18 cellular contexts compared by ENCODE assay signal in genomic region chr2:136310005-136310495, GRCh38.
DNase-seq lines count a peak whose midpoint lies in the region; ATAC-seq and TF ChIP-seq lines count a peak whose summit lies in the region.
"Had no signal": no experiment of that assay in that cellular context is flagged by ENCODE, and none has a peak within 500 bp of the region (broad histone marks: within the 10 kb centered on the region; RNA-seq: fewer than 3 reads in every experiment).

No MANE protein-coding gene starts in this region.

- H4K20me1 ChIP-seq in OCI-LY7 (ENCODE audit: insufficient read depth, low read length), result no peaks in the 10 kb centered on the region

- CTCF ChIA-PET in OCI-LY7 (lab: Charles Lee; ENCODE audit: unreplicated experiment), result no interaction called here

- ATAC-seq in GM21360 (IDR thresholded peaks at IDR 0.05; ENCODE audit: unreplicated experiment), result peak; percentile 58
- ATAC-seq in HG03108 (IDR thresholded peaks at IDR 0.05; ENCODE audit: unreplicated experiment), result no peak
- ATAC-seq in aorta (ENCODE audit: low FRiP score), result no peak
- ATAC-seq: body of pancreas, HepG2 had no signal

- peak; percentile 54 to 71 for DNase-seq in activated CD4-positive, alpha-beta T cell treated with anti-CD3 and anti-CD28 coated beads, Interleukin-2, amount 50 U/mL, for 48 hours
- DNase-seq in activated CD4-positive, alpha-beta T cell treated with anti-CD3 and anti-CD28 coated beads, Interleukin-2, amount 50 U/mL, for 4 hours, result no peak
- DNase-seq in OCI-LY7 (ENCODE audit: low spot score), result no peak
- peak; percentile 6 for DNase-seq in renal cortical epithelial cell (ENCODE audit: low read depth)
- DNase-seq in erythroblast (lab: John Stamatoyannopoulos, UW), result no peak
- no peak for DNase-seq in aorta
- DNase-seq: ACHN, body of pancreas, DMS153, hippocampal formation, mesendoderm, NCI-H1105 treated with DMSO at 0.1 percent for 48 hours, NCI-H774, thyroid gland had no signal

- TF ChIP-seq POLR2A in erythroblast (IDR thresholded peaks at IDR 0.05; ENCODE audit: low read length), result no peak

- H3K9me3 ChIP-seq in OCI-LY7 (ENCODE audit: low read length), result no peaks in the 10 kb centered on the region
- no peaks in the 10 kb centered on the region for H3K9me3 ChIP-seq in aorta (ENCODE audit: control insufficient read depth, low read length)
- H3K9me3 ChIP-seq: body of pancreas, SJSA1, thyroid gland had no signal

- no peaks in the 10 kb centered on the region for H3K27me3 ChIP-seq in aorta (ENCODE audit: control insufficient read depth in 1 of 2, insufficient read depth in 2 of 2, low read length in 1 of 2)
- H3K27me3 ChIP-seq: body of pancreas, SJSA1, thyroid gland had no signal

- H3K4me1 ChIP-seq in OCI-LY7 (ENCODE audit: insufficient read depth, low read length, poor library complexity, severe bottlenecking) (peaks cover 9% of the 10 kb centered on the region), aorta (ENCODE audit: control insufficient read depth in 1 of 2, insufficient read depth in 2 of 2, low read length in 2 of 2) (no peaks in the 10 kb centered on the region)
- H3K4me1 ChIP-seq: body of pancreas, SJSA1 had no signal

- H3K79me2 ChIP-seq in OCI-LY7 (ENCODE audit: insufficient read depth, low read depth, low read length), result no peaks in the 10 kb centered on the region

- no peaks in the 10 kb centered on the region for H3K9me2 ChIP-seq in OCI-LY7 (ENCODE audit: insufficient read depth, low read length)

- H3K36me3 ChIP-seq in OCI-LY7 (ENCODE audit: insufficient read depth, low read length), result no peaks in the 10 kb centered on the region
- H3K36me3 ChIP-seq in aorta (ENCODE audit: control insufficient read depth in 1 of 2, insufficient read depth in 2 of 2, low read length in 1 of 2), result no peaks in the 10 kb centered on the region
- H3K36me3 ChIP-seq: SJSA1, thyroid gland had no signal

- H3K4me3 ChIP-seq in OCI-LY7 (ENCODE audit: low read depth, low read length, poor library complexity, severe bottlenecking) (no peak overlapping the region), aorta (ENCODE audit: low read length in 2 of 2) (no peak overlapping the region)
- H3K4me3 ChIP-seq: body of pancreas, SJSA1, thyroid gland had no signal

- 42 to 50% methylated on average over 10 of the region's 10 CpGs for WGBS in aorta, 2 donors

- H3K4me2 ChIP-seq in OCI-LY7 (ENCODE audit: low read length), result no peak overlapping the region

- no peak for TF ChIP-seq CTCF in OCI-LY7 (conservative IDR thresholded peaks at IDR 0.05; ENCODE audit: low read length)

- no peak overlapping the region for H3K27ac ChIP-seq in OCI-LY7 (ENCODE audit: low read depth, low read length, poor library complexity, severe bottlenecking)
- no peak overlapping the region for H3K27ac ChIP-seq in aorta (ENCODE audit: low read depth in 1 of 2, low read length in 2 of 2)
- H3K27ac ChIP-seq: body of pancreas, SJSA1, thyroid gland had no signal

- no TSS peak for BruUV-seq in OCI-LY7 (replicated peaks; lab: Mats Ljungman, UMichigan)

- intact Hi-C loops in OCI-LY7 (cut with micrococcal nuclease; ENCODE audit: unreplicated experiment) (no loop called here), aorta (cut with DNase I) (no loop called here)

- POLR2A ChIA-PET in OCI-LY7 (lab: Charles Lee), result interaction anchor here (0.8 to 1.7 kb wide), 4 partner anchors 8 to 41 kb away, joined by 3 to 4 read pairs (median 4); no protein-coding TSS in a partner anchor

- 0 out of 2 replicates have a peak overlapping the region, but pooled peaks have one; percentile 7 for H2AFZ ChIP-seq in OCI-LY7 (ENCODE audit: low read length)

Comparison
In these comparisons a context has a peak if more than half of its experiments do, and no peak if none do; other contexts are left out.
1. DNase-seq: peak in activated CD4-positive, alpha-beta T cell treated with anti-CD3 and anti-CD28 coated beads, Interleukin-2, amount 50 U/mL, for 48 hours (2 of 2) and renal cortical epithelial cell (single experiment); none in activated CD4-positive, alpha-beta T cell treated with anti-CD3 and anti-CD28 coated beads, Interleukin-2, amount 50 U/mL, for 4 hours (0 of 2), OCI-LY7 (single experiment), erythroblast (0 of 2) and aorta (0 of 2).